ENCODE assay signal across 16 cellular contexts in genomic region chr19:47134533-47134932, GRCh38. TPM values are rescaled to one million over a fixed set of nuclear protein-coding genes. Genes with fewer than 3 reads are reported as not detected.
DNase-seq lines count a peak whose midpoint lies in the region; ATAC-seq and TF ChIP-seq lines count a peak whose summit lies in the region.
"Had no signal": no experiment of that assay in that cellular context is flagged by ENCODE, and none has a peak within 500 bp of the region (broad histone marks: within the 10 kb centered on the region; RNA-seq: fewer than 3 reads in every experiment).

No MANE protein-coding gene starts in this region.

- H3K4me3 Mint-ChIP-seq in brain (peak overlapping the region; percentile 46 to 71 (median 60)), neural crest cell (peak overlapping the region; percentile 84)

- POLR2A ChIA-PET in SK-N-SH (lab: Yijun Ruan, JAX): no interaction called here

- no peaks in the 10 kb centered on the region for H3K9me2 ChIP-seq in SK-N-SH

- H3K36me3 Mint-ChIP-seq in brain (peaks cover 70% of the 10 kb centered on the region), neural crest cell (ENCODE audit: low read depth) (peaks cover 34% of the 10 kb centered on the region)

- H3K27me3 Mint-ChIP-seq in brain (peaks cover 11% of the 10 kb centered on the region), neural crest cell (ENCODE audit: low read depth) (peaks cover 4% of the 10 kb centered on the region)

- peaks cover 0 to 11% of the 10 kb centered on the region in 2 experiments for H3K36me3 ChIP-seq in SK-N-SH (replicated peaks in 1 of 2; ENCODE audit: control insufficient read depth in 1 of 2, insufficient read depth in 2 of 2, low read length in 1 of 2)
- H3K36me3 ChIP-seq in MG63: peaks cover 63% of the 10 kb centered on the region
- H3K36me3 ChIP-seq: prostate gland had no signal

- ATAC-seq in SK-N-SH treated with all-trans-retinoic acid at 6 μM for 48 hours: no peak
- ATAC-seq: left ventricle myocardium superior had no signal

- DNase-seq in SK-N-SH (no peak), MG63 (no peak), neural crest cell (ENCODE audit: low read depth, low spot score) (no peak), ecto neural progenitor cell (ENCODE audit: low spot score) (no peak), dedifferentiated amniotic fluid mesenchymal stem cell (ENCODE audit: extremely low spot score) (no peak), pons (ENCODE audit: low spot score) (no peak)
- DNase-seq: DMS53, foreskin melanocyte, left ventricle myocardium superior, MM.1S, substantia nigra had no signal

- H3K4me2 ChIP-seq in SK-N-SH: peak overlapping the region; percentile 57

- peaks cover 88% of the 10 kb centered on the region for H3K79me2 ChIP-seq in SK-N-SH (ENCODE audit: insufficient read depth)

- no peak overlapping the region for H3K9ac ChIP-seq in SK-N-SH

- peaks cover 74% of the 10 kb centered on the region for H4K20me1 ChIP-seq in SK-N-SH (ENCODE audit: insufficient read depth)

- no peaks in the 10 kb centered on the region for H3F3A ChIP-seq in SK-N-SH (replicated peaks; ENCODE audit: insufficient read depth)

- CTCF ChIA-PET in SK-N-SH (lab: Yijun Ruan, JAX): interaction anchor here (0.9 to 1.6 kb wide), 4 partner anchors 9 to 110 kb away, joined by 4 to 11 read pairs (median 6); no protein-coding TSS in a partner anchor

- TF ChIP-seq EP300 in SK-N-SH (IDR thresholded peaks at IDR 0.05; ENCODE audit: borderline replicate concordance in 1 of 2, low read depth in 1 of 2, low read length in 1 of 2): no peak

- H3K9me3 ChIP-seq in SK-N-SH (no peaks in the 10 kb centered on the region), MG63 (peaks cover 6% of the 10 kb centered on the region)
- H3K9me3 ChIP-seq: prostate gland had no signal

- H3K27ac Mint-ChIP-seq in brain (peak overlapping the region in 4 of 5 experiments; percentile 16 to 64 (median 38)), neural crest cell (ENCODE audit: unreplicated experiment) (peak overlapping the region; percentile 44)

- H3K4me3 ChIP-seq in SK-N-SH (ENCODE audit: low read depth in 2 of 2, low read length in 1 of 2) (no peak overlapping the region), MG63 (peak overlapping the region; percentile 9; the same call in 1 of the 2 replicates)
- H3K4me3 ChIP-seq: coronary artery, prostate gland had no signal

- H3K4me1 Mint-ChIP-seq in brain (peaks cover 53% of the 10 kb centered on the region), neural crest cell (peaks cover 63% of the 10 kb centered on the region)

- H2AFZ ChIP-seq in SK-N-SH (ENCODE audit: low read depth): no peak overlapping the region

- no peak for TF ChIP-seq CTCF in SK-N-SH (IDR thresholded peaks at IDR 0.05)
- no peak for TF ChIP-seq CTCF in brain (conservative IDR thresholded peaks at IDR 0.05)
- TF ChIP-seq CTCF in neural crest cell (conservative IDR thresholded peaks at IDR 0.05): no peak

- peaks cover 2 to 18% of the 10 kb centered on the region in 2 experiments; a peak in 3 of 4 replicates for H3K4me1 ChIP-seq in SK-N-SH (ENCODE audit: control insufficient read depth in 1 of 2, insufficient read depth in 2 of 2, low read depth in 1 of 2, low read length in 1 of 2)
- H3K4me1 ChIP-seq: prostate gland had no signal

- no peaks in the 10 kb centered on the region for H3K27me3 ChIP-seq in SK-N-SH (ENCODE audit: insufficient read depth)
- no peaks in the 10 kb centered on the region for H3K27me3 ChIP-seq in MG63

- peak overlapping the region in 1 of 2 experiments; percentile 38; a peak in 1 of 4 replicates for H3K27ac ChIP-seq in SK-N-SH (ENCODE audit: low read depth in 2 of 2, low read length in 1 of 2)
- H3K27ac ChIP-seq: 22Rv1, coronary artery, prostate gland had no signal

- H3K9me3 Mint-ChIP-seq in brain: peaks cover 0 to 11% (median 9%) of the 10 kb centered on the region in 5 experiments
- peaks cover 3% of the 10 kb centered on the region for H3K9me3 Mint-ChIP-seq in neural crest cell

- 87% methylated on average over 2 of the region's 2 CpGs for WGBS in SK-N-SH (ENCODE audit: low lambda C conversion rate)

- TF ChIP-seq RAD21 in SK-N-SH (IDR thresholded peaks at IDR 0.05; ENCODE audit: low read length): no peak

TF ChIP-seq in SK-N-SH, 30 proteins besides CTCF, POLR2A, EP300 and RAD21:
- TF ChIP-seq RFX5 (IDR thresholded peaks at IDR 0.05; ENCODE audit: low read length): no peak
- TF ChIP-seq MXI1 (IDR thresholded peaks at IDR 0.05; ENCODE audit: low read depth, low read length): no peak
- no peak for TF ChIP-seq SIN3A (IDR thresholded peaks at IDR 0.05; ENCODE audit: borderline replicate concordance, low read depth, low read length)
- no peak for TF ChIP-seq NFIC (IDR thresholded peaks at IDR 0.05; ENCODE audit: borderline replicate concordance)
- no peak for TF ChIP-seq NRF1 (IDR thresholded peaks at IDR 0.05; ENCODE audit: low read depth, low read length)
- TF ChIP-seq ELF1 (IDR thresholded peaks at IDR 0.05): no peak
- TF ChIP-seq REST (IDR thresholded peaks at IDR 0.05; ENCODE audit: low read depth, low read length): no peak

TF ChIP-seq in SK-N-SH treated with all-trans-retinoic acid at 6 μM for 48 hours, 23 proteins besides CTCF, POLR2A, EP300 and RAD21 (continues in another document):
- TF ChIP-seq ZFP3 (CRISPR knock-in tag; IDR thresholded peaks at IDR 0.05) (no peak), ISL1 (CRISPR knock-in tag; IDR thresholded peaks at IDR 0.05) (no peak), PATZ1 (CRISPR knock-in tag; IDR thresholded peaks at IDR 0.05; ENCODE audit: borderline replicate concordance) (no peak), GLIS3 (CRISPR knock-in tag; IDR thresholded peaks at IDR 0.05) (no peak), CREB5 (CRISPR knock-in tag; IDR thresholded peaks at IDR 0.05; ENCODE audit: low read depth) (no peak), ZFP30 (CRISPR knock-in tag; IDR thresholded peaks at IDR 0.05) (no peak), ARNTL (CRISPR knock-in tag; IDR thresholded peaks at IDR 0.05; ENCODE audit: borderline replicate concordance, low read depth) (no peak), TOX (CRISPR knock-in tag; IDR thresholded peaks at IDR 0.05; ENCODE audit: borderline replicate concordance) (no peak), RARB (CRISPR knock-in tag; IDR thresholded peaks at IDR 0.05) (no peak), ZNF565 (CRISPR knock-in tag; conservative IDR thresholded peaks at IDR 0.05; ENCODE audit: low read depth) (no peak), ZC3H10 (CRISPR knock-in tag; IDR thresholded peaks at IDR 0.05) (no peak), BACH2 (CRISPR knock-in tag; IDR thresholded peaks at IDR 0.05; ENCODE audit: borderline replicate concordance) (no peak), CSRNP3 (CRISPR knock-in tag; IDR thresholded peaks at IDR 0.05) (no peak)

RNA-seq across cellular contexts. Expression of gene SAE1, which starts 3.9 kb away (rescaled TPM):
- polyA plus RNA-seq in SK-N-SH (2012; rRNA removed) (123 and 126 TPM in 2 replicates), brain (ENCODE audit: insufficient read depth, low read depth, low replicate concordance) (169 TPM)
- 137 and 140 TPM in 2 replicates for polyA plus RNA-seq in SK-N-SH (2012; cell fraction: cytosol; rRNA removed)
- 44.7 and 62.7 TPM in 2 replicates for polyA plus RNA-seq in SK-N-SH (2012; cell fraction: nucleus; rRNA removed)
- 389 and 411 TPM in 2 replicates for total RNA-seq in MG63 (2014; rRNA removed; shearing (Covaris generic); ENCODE audit: low replicate concordance)
- 272 and 280 TPM in 2 replicates for total RNA-seq in neural crest cell

RNA-seq across cellular contexts. Expression of gene ZC3H4, which starts 21.0 kb away (rescaled TPM):
- polyA plus RNA-seq in SK-N-SH (2012; rRNA removed) (3.9 and 7.6 TPM in 2 replicates), brain (ENCODE audit: insufficient read depth, low read depth, low replicate concordance) (16.6 TPM)
- 4.6 and 5.7 TPM in 2 replicates for polyA plus RNA-seq in SK-N-SH (2012; cell fraction: cytosol; rRNA removed)
- polyA plus RNA-seq in SK-N-SH (2012; cell fraction: nucleus; rRNA removed): 14.8 and 20.3 TPM in 2 replicates
- total RNA-seq in MG63 (2014; rRNA removed; shearing (Covaris generic); ENCODE audit: low replicate concordance): 8.2 and 25.2 TPM in 2 replicates
- 103 and 104 TPM in 2 replicates for total RNA-seq in neural crest cell
